Comparison of ENCODE assay signal across 7 cellular contexts in the genomic region with DNA sequence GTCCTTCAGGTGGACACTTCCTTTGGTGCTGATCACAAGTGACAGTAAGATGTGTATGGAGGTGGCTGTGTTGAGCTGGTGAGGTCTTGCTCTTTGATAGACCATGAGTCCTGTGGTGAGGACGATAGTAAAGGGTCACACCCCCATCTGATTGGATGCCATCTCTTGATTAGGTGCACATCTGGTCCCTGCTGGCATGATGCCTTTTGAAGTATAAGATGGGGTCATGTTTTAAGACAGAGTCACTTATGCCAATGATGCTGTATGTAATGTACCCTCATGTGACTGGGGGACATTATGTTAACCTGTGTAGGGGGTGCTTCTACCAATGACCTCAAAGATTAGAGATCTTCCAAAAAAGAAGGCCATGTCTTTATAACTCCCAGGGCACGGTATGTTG.
"Had no signal": no experiment of that assay in that cellular context is flagged by ENCODE, and none has a peak within 500 bp of the region (broad histone marks: within the 10 kb centered on the region; RNA-seq: fewer than 3 reads in every experiment).

No MANE protein-coding gene starts in this region.

- FAIRE-seq: HepG2, HTR-8/SVneo had no signal

- H3K27ac ChIP-seq: HL-60, KMS-11 had no signal

- H3K9ac ChIP-seq: KMS-11 had no signal

- ATAC-seq: HepG2 had no signal

- DNase-seq: IMR-90, KBM-7, KG1 had no signal

- H3K4me2 ChIP-seq: KMS-11 had no signal
